In genomic region chr13:97493471-97493870, GRCh38 we compare ENCODE assay signal across 22 cellular contexts.
"Had no signal": no experiment of that assay in that cellular context is flagged by ENCODE, and none has a peak within 500 bp of the region (broad histone marks: within the 10 kb centered on the region; RNA-seq: fewer than 3 reads in every experiment).

No MANE protein-coding gene starts in this region.

- H3K36me3 ChIP-seq: colonic mucosa, gastrocnemius medialis, stomach, suprapubic skin, tibial artery, upper lobe of right lung had no signal

- H3K27me3 ChIP-seq: colonic mucosa, gastrocnemius medialis, stomach, suprapubic skin, tibial artery, upper lobe of right lung had no signal

- H3K4me1 ChIP-seq: colonic mucosa, gastrocnemius medialis, stomach, suprapubic skin, tibial artery, upper lobe of right lung had no signal

- DNase-seq: activated B cell treated with CpG ODN at 0.5 μM for 24 hours; activated CD4-positive, alpha-beta T cell treated with anti-CD3 and anti-CD28 coated beads, Interleukin-2, amount 50 U/mL, for 1 hour; activated CD8-positive, alpha-beta memory T cell treated with anti-CD3 and anti-CD28 coated beads, Interleukin-2, amount 10 ng/mL, durations not matched to agents 7 days and 5 days; activated CD8-positive, alpha-beta T cell treated with anti-CD3 and anti-CD28 coated beads, Interleukin-2, amount 10 ng/mL, durations not matched to agents 7 days and 5 days; activated naive CD4-positive, alpha-beta T cell; activated T-cell treated with anti-CD3 and anti-CD28 coated beads, Interleukin-2, amount 50 U/mL, for 48 hours; colonic mucosa; effector CD8-positive, alpha-beta T cell; gastrocnemius medialis; glutamatergic neuron; left cardiac atrium; left ventricle myocardium superior; posterior cingulate gyrus; right cardiac atrium; stimulated activated CD4-positive, alpha-beta T cell treated with anti-CD3 and anti-CD28 coated beads, Interleukin-15, amount 100 ng/mL, for 24 hours; stimulated activated CD4-positive, alpha-beta T cell treated with anti-CD3 and anti-CD28 coated beads, Interleukin-2, amount 100 ng/mL, for 24 hours; stimulated activated naive B cell treated with anti-CD40 and anti-IgM and Interleukin-4, amounts not matched to agents 10 μg/mL and 1 μg/mL and 100 μg/mL, for 72 hours; stomach; tibial artery; upper lobe of right lung had no signal

- H3K27ac ChIP-seq: colonic mucosa, gastrocnemius medialis, stomach, suprapubic skin, tibial artery, upper lobe of right lung had no signal

- H3K9me3 ChIP-seq: colonic mucosa, gastrocnemius medialis, suprapubic skin had no signal

- H3K4me3 ChIP-seq: colonic mucosa, gastrocnemius medialis, stomach, suprapubic skin, tibial artery, upper lobe of right lung had no signal

- ATAC-seq: activated CD8-positive, alpha-beta memory T cell treated with anti-CD3 and anti-CD28 coated beads, Interleukin-2, amount 10 ng/mL, durations not matched to agents 7 days and 5 days; activated CD8-positive, alpha-beta T cell treated with anti-CD3 and anti-CD28 coated beads, Interleukin-2, amount 10 ng/mL, durations not matched to agents 7 days and 5 days; activated naive CD4-positive, alpha-beta T cell treated with anti-CD3 and anti-CD28 coated beads, Interleukin-2, amount 50 U/mL, for 72 hours; gastrocnemius medialis; left cardiac atrium; left ventricle myocardium superior; right cardiac atrium; stimulated activated naive B cell treated with anti-CD40 and anti-IgM and Interleukin-4, amounts not matched to agents 10 μg/mL and 1 μg/mL and 100 μg/mL, for 72 hours; upper lobe of right lung had no signal
